In the genomic region with DNA sequence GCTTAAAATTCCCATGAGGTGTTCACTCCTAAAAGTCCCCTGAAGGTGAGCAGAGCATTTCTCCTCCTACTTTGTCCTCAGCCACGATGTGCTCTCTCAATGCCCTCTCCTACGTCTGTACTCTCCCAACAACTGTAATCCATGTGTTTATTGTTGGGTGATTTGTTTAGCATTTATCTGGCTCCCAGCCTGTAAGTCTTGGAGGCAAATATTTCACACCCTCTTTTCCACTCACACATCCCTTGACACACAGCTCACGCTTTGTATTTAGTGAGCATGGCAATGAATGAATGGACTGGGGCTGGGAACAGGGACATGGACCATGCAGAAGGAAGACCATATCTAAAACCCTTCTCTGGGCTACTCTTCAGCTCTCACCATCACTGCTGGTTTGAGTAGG, we compare ENCODE assay signal across 23 cellular contexts. TPM values are rescaled to one million over a fixed set of nuclear protein-coding genes. Genes with fewer than 3 reads are reported as not detected.
"Had no signal": no experiment of that assay in that cellular context is flagged by ENCODE, and none has a peak within 500 bp of the region (broad histone marks: within the 10 kb centered on the region; RNA-seq: fewer than 3 reads in every experiment).

No MANE protein-coding gene starts in this region.

- H3K4me1 ChIP-seq: SJCRH30 had no signal

- H3K36me3 ChIP-seq: SJCRH30 had no signal

- DNase-seq: KBM-7, MV-4-11, NCI-H1048, NCI-H1105, NCI-H1417, NCI-H146, NCI-H1694 treated with DMSO at 0.1 percent for 48 hours, NCI-H1930, NCI-H2081, NCI-H2107, NCI-H2227 treated with DMSO at 0.1 percent for 48 hours, NCI-H524 treated with DMSO at 0.1 percent for 48 hours, NCI-H69, NCI-H774, RPMI8226, SHP77 treated with DMSO at 0.1 percent for 48 hours, SJCRH30 had no signal

- H3K4me3 ChIP-seq: SJCRH30 had no signal

- H3K27me3 ChIP-seq: SJCRH30 had no signal

- ATAC-seq: SK-N-SH treated with all-trans-retinoic acid at 6 μM for 48 hours had no signal

- H3K27ac ChIP-seq: HL-60, SJCRH30 had no signal

- H3K9me3 ChIP-seq: SJCRH30 had no signal

RNA-seq across cellular contexts. Expression of a gene that starts 22.6 kb away (rescaled TPM):
- total RNA-seq: HT-29, LHCN-M2, MCF 10A, NCI-H460, SJCRH30 had no signal
